In genomic region chr3:160330690-160331089, GRCh38 we compare ENCODE assay signal across 1 cellular context.
TF ChIP-seq lines count a peak whose summit lies in the region.

No MANE protein-coding gene starts in this region.

TF ChIP-seq in K562, 482 proteins besides CTCF, POLR2A, EP300 and RAD21 (continued from another document):
- TF ChIP-seq ZBTB49 (CRISPR knock-in tag; IDR thresholded peaks at IDR 0.05; ENCODE audit: borderline replicate concordance) (no peak), ZNF232 (CRISPR knock-in tag; IDR thresholded peaks at IDR 0.05) (no peak), TEAD2 (tag; IDR thresholded peaks at IDR 0.05) (no peak), SMAD3 (CRISPR knock-in tag; conservative IDR thresholded peaks at IDR 0.05) (0 out of 2 replicates have a peak, but pooled peaks have one; percentile 9), ZNF780A (CRISPR knock-in tag; IDR thresholded peaks at IDR 0.05) (no peak), MED1 (CRISPR knock-in tag; IDR thresholded peaks at IDR 0.05; ENCODE audit: borderline replicate concordance) (no peak), MAFF (IDR thresholded peaks at IDR 0.05; ENCODE audit: low read length) (no peak), NR0B1 (IDR thresholded peaks at IDR 0.05; ENCODE audit: partially characterized antibody) (no peak), MAFK (IDR thresholded peaks at IDR 0.05; ENCODE audit: low read length) (no peak), ZNF184 (CRISPR knock-in tag; IDR thresholded peaks at IDR 0.05) (no peak), ZNF76 (CRISPR knock-in tag; IDR thresholded peaks at IDR 0.05; ENCODE audit: borderline replicate concordance) (no peak), ZNF584 (CRISPR knock-in tag; IDR thresholded peaks at IDR 0.05; ENCODE audit: low read depth) (no peak), RBM34 (IDR thresholded peaks at IDR 0.05; ENCODE audit: borderline replicate concordance, insufficient read depth, low read length) (no peak), MLX (CRISPR knock-in tag; conservative IDR thresholded peaks at IDR 0.05) (no peak), FOXA3 (CRISPR knock-in tag; conservative IDR thresholded peaks at IDR 0.05 in 1 of 2, IDR thresholded peaks at IDR 0.05 in 1 of 2) (no peak), HMBOX1 (IDR thresholded peaks at IDR 0.05) (no peak), CREB1 (IDR thresholded peaks at IDR 0.05) (no peak), CREB1 (CRISPR knock-in tag; IDR thresholded peaks at IDR 0.05) (no peak), CREB3L1 (IDR thresholded peaks at IDR 0.05; ENCODE audit: borderline replicate concordance, low read depth) (no peak)
